ENCODE assay signal across 8 cellular contexts in genomic region chr10:12605580-12606405, GRCh38.
DNase-seq lines count a peak whose midpoint lies in the region; ATAC-seq and TF ChIP-seq lines count a peak whose summit lies in the region.

No MANE protein-coding gene starts in this region.

- H3K27me3 Mint-ChIP-seq in naive thymus-derived CD4-positive, alpha-beta T cell, result no peaks in the 10 kb centered on the region

- no peaks in the 10 kb centered on the region for H3K36me3 ChIP-seq in H7 (replicated peaks; ENCODE audit: control insufficient read depth, insufficient read depth, low read length)
- H3K36me3 ChIP-seq in duodenal mucosa (ENCODE audit: control insufficient read depth in 1 of 2, insufficient read depth in 2 of 2, low read length in 2 of 2), result no peaks in the 10 kb centered on the region
- no peaks in the 10 kb centered on the region for H3K36me3 ChIP-seq in naive thymus-derived CD4-positive, alpha-beta T cell (ENCODE audit: control insufficient read depth in 2 of 3, insufficient read depth in 3 of 3, low read length in 3 of 3)

- peak; percentile 62 for DNase-seq in GM10248 (ENCODE audit: extremely low spot score)
- DNase-seq in H7, result peak; percentile 48
- DNase-seq in NCI-H1694 treated with DMSO at 0.1 percent for 48 hours (lab: John Stamatoyannopoulos, UW), result peak; percentile 51
- peak; percentile 17 to 46 for DNase-seq in activated CD4-positive, alpha-beta T cell treated with anti-CD3 and anti-CD28 coated beads, Interleukin-2, amount 50 U/mL, for 24 hours (ENCODE audit: low read depth in 1 of 2, low spot score in 1 of 2)
- DNase-seq in naive thymus-derived CD4-positive, alpha-beta T cell, result peak; percentile 45 to 80 (median 73)
- DNase-seq in dermis blood vessel endothelial cell, result no peak

- H3K4me1 ChIP-seq in duodenal mucosa (ENCODE audit: control insufficient read depth in 1 of 2, insufficient read depth in 2 of 2, low read length in 2 of 2), result peaks cover 32 to 33% of the 10 kb centered on the region in 2 donors
- H3K4me1 ChIP-seq in naive thymus-derived CD4-positive, alpha-beta T cell (ENCODE audit: control insufficient read depth in 2 of 2, insufficient read depth in 2 of 2, low read length in 2 of 2), result peaks cover 9 to 14% of the 10 kb centered on the region in 2 donors

- intact Hi-C loops in naive thymus-derived CD4-positive, alpha-beta T cell (cut with micrococcal nuclease), result loop anchor here (1.0 to 5.0 kb wide), 8 partner anchors 11 to 256 kb away; partner anchors contain the start of gene CAMK1D (in 1 of the 2)

- H3K9ac ChIP-seq in duodenal mucosa (ENCODE audit: low read depth in 1 of 2, low read length in 2 of 2), result peak overlapping the region; percentile 20 to 65

- peak; percentile 87 for ATAC-seq in naive thymus-derived CD4-positive, alpha-beta T cell

- no peak for TF ChIP-seq CTCF in GM10248 (IDR thresholded peaks at IDR 0.05; ENCODE audit: control extremely low read depth, extremely low read depth, low read depth, missing control alignments)

- H3K27ac ChIP-seq in duodenal mucosa (ENCODE audit: low read depth, low read length) (peak overlapping the region; percentile 55), temporal lobe (ENCODE audit: low read depth, low read length) (peak overlapping the region; percentile 80)
- peak overlapping the region; percentile 81 for H3K27ac ChIP-seq in naive thymus-derived CD4-positive, alpha-beta T cell (ENCODE audit: low read depth, low read length)

- peaks cover 0 to 1% (median 0%) of the 10 kb centered on the region in 11 donors for H3K9me3 Mint-ChIP-seq in naive thymus-derived CD4-positive, alpha-beta T cell

- CTCF ChIA-PET in GM10248 (lab: Yijun Ruan, JAX), result no interaction called here
- CTCF ChIA-PET in naive thymus-derived CD4-positive, alpha-beta T cell (lab: Charles Lee), result interaction anchor here (1.3 kb wide), 1 partner anchor 51 kb away, joined by 3 read pairs; no protein-coding TSS in a partner anchor

- peak overlapping the region; percentile 93 to 100 (median 98) for H3K27ac Mint-ChIP-seq in naive thymus-derived CD4-positive, alpha-beta T cell

- H3K27me3 ChIP-seq in H7 (ENCODE audit: control insufficient read depth, insufficient read depth, low read length) (no peaks in the 10 kb centered on the region), duodenal mucosa (ENCODE audit: control insufficient read depth in 1 of 2, insufficient read depth in 2 of 2, low read length in 2 of 2) (no peaks in the 10 kb centered on the region)
- H3K27me3 ChIP-seq in naive thymus-derived CD4-positive, alpha-beta T cell (ENCODE audit: control insufficient read depth in 2 of 2, insufficient read depth in 2 of 2, low read length in 2 of 2), result no peaks in the 10 kb centered on the region

- peak overlapping the region; percentile 78 to 94 (median 89) for H3K4me3 Mint-ChIP-seq in naive thymus-derived CD4-positive, alpha-beta T cell

- no peak overlapping the region for H3K4me3 ChIP-seq in H7 (ENCODE audit: insufficient read depth, low read depth, low read length)
- H3K4me3 ChIP-seq in duodenal mucosa (ENCODE audit: low read depth in 1 of 2, low read length in 2 of 2), result peak overlapping the region; percentile 62 to 64
- H3K4me3 ChIP-seq in naive thymus-derived CD4-positive, alpha-beta T cell (ENCODE audit: low read length), result peak overlapping the region; percentile 67

- POLR2A ChIA-PET in GM10248 (lab: Yijun Ruan, JAX), result interaction anchor here (0.6 kb wide), 1 partner anchor 300 kb away, joined by 4 read pairs; no protein-coding TSS in a partner anchor
- POLR2A ChIA-PET in naive thymus-derived CD4-positive, alpha-beta T cell (lab: Charles Lee), result interaction anchor here (0.9 to 1.8 kb wide), 7 partner anchors 10 to 257 kb away, joined by 3 to 12 read pairs (median 5); no protein-coding TSS in a partner anchor

- peaks cover 10 to 62% (median 41%) of the 10 kb centered on the region in 7 donors for H3K4me1 Mint-ChIP-seq in naive thymus-derived CD4-positive, alpha-beta T cell

- H3K36me3 Mint-ChIP-seq in naive thymus-derived CD4-positive, alpha-beta T cell, result peaks cover 0 to 14% (median 3%) of the 10 kb centered on the region in 5 donors

- H3K9me3 ChIP-seq in duodenal mucosa (ENCODE audit: control insufficient read depth in 1 of 2, low read length in 2 of 2), result no peaks in the 10 kb centered on the region
- no peaks in the 10 kb centered on the region for H3K9me3 ChIP-seq in naive thymus-derived CD4-positive, alpha-beta T cell (ENCODE audit: control insufficient read depth in 2 of 3, low read length in 3 of 3)
